14 cellular contexts compared by ENCODE assay signal in genomic region chr3:58383476-58383875, GRCh38. TPM values are rescaled to one million over a fixed set of nuclear protein-coding genes. Genes with fewer than 3 reads are reported as not detected.
DNase-seq lines count a peak whose midpoint lies in the region; ATAC-seq, FAIRE-seq and TF ChIP-seq lines count a peak whose summit lies in the region.
"Had no signal": no experiment of that assay in that cellular context is flagged by ENCODE, and none has a peak within 500 bp of the region (broad histone marks: within the 10 kb centered on the region; RNA-seq: fewer than 3 reads in every experiment).

No MANE protein-coding gene starts in this region.

- peak overlapping the region; percentile 92 for H2BK120ac ChIP-seq in IMR-90 (ENCODE audit: low read depth, low read length)

- peak overlapping the region; percentile 35; the same call in 1 of the 3 replicates for H2BK15ac ChIP-seq in IMR-90 (ENCODE audit: low read depth, low read length)

- H3K27me3 Mint-ChIP-seq in MCF 10A (ENCODE audit: insufficient read depth, unreplicated experiment), result no peaks in the 10 kb centered on the region
- no peaks in the 10 kb centered on the region for H3K27me3 Mint-ChIP-seq in effector memory CD8-positive, alpha-beta T cell
- no peaks in the 10 kb centered on the region for H3K27me3 Mint-ChIP-seq in CD4-positive, alpha-beta memory T cell
- H3K27me3 Mint-ChIP-seq: naive thymus-derived CD4-positive, alpha-beta T cell had no signal

- no peaks in the 10 kb centered on the region for H3K9me3 Mint-ChIP-seq in MCF 10A (ENCODE audit: unreplicated experiment)
- H3K9me3 Mint-ChIP-seq in effector memory CD8-positive, alpha-beta T cell, result no peaks in the 10 kb centered on the region
- no peaks in the 10 kb centered on the region for H3K9me3 Mint-ChIP-seq in CD4-positive, alpha-beta memory T cell
- H3K9me3 Mint-ChIP-seq: naive thymus-derived CD4-positive, alpha-beta T cell had no signal

- H3K14ac ChIP-seq in IMR-90 (replicated peaks; ENCODE audit: low read depth, low read length), result peak overlapping the region; percentile 29; the same call in 1 of the 2 replicates

- no peak overlapping the region for H2AK9ac ChIP-seq in IMR-90 (replicated peaks; ENCODE audit: low read depth, low read length, poor library complexity)

- H3K79me1 ChIP-seq in IMR-90 (ENCODE audit: low read depth in 1 of 2, low read length in 2 of 2), result peaks cover 16 to 50% of the 10 kb centered on the region in 2 experiments

- H4K20me1 ChIP-seq in IMR-90 (ENCODE audit: insufficient read depth, low read length) (peaks cover 6% of the 10 kb centered on the region; the same call in 1 of the 2 replicates), keratinocyte (ENCODE audit: control insufficient read depth, extremely low read depth, insufficient read depth, low read length) (no peaks in the 10 kb centered on the region)

- peaks cover 46% of the 10 kb centered on the region for H3K36me3 Mint-ChIP-seq in MCF 10A (ENCODE audit: insufficient read depth, unreplicated experiment)
- H3K36me3 Mint-ChIP-seq in effector memory CD8-positive, alpha-beta T cell (ENCODE audit: insufficient read depth), result peaks cover 9% of the 10 kb centered on the region
- peaks cover 18 to 30% of the 10 kb centered on the region in 2 donors for H3K36me3 Mint-ChIP-seq in CD4-positive, alpha-beta memory T cell

- TF ChIP-seq POLR2A in IMR-90 (IDR thresholded peaks at IDR 0.05; ENCODE audit: low read depth, low read length) (no peak), testis (IDR thresholded peaks at IDR 0.05) (no peak)

- peaks cover 9% of the 10 kb centered on the region; the same call in 1 of the 2 replicates for H3K36me3 ChIP-seq in IMR-90 (ENCODE audit: control insufficient read depth, insufficient read depth, low read length)
- H3K36me3 ChIP-seq in keratinocyte (ENCODE audit: control insufficient read depth in 2 of 2, extremely low read depth in 1 of 2, insufficient read depth in 2 of 2, low read length in 2 of 2), result no peaks in the 10 kb centered on the region
- no peaks in the 10 kb centered on the region for H3K36me3 ChIP-seq in testis (ENCODE audit: low read depth, missing control alignments)
- H3K36me3 ChIP-seq in CD4-positive, alpha-beta memory T cell (ENCODE audit: insufficient read depth, low read length), result no peaks in the 10 kb centered on the region

- intact Hi-C loops in IMR-90 (cut with micrococcal nuclease), result no loop called here
- intact Hi-C loops in MCF 10A (cut with micrococcal nuclease), result no loop called here
- intact Hi-C loops in testis (cut with DNase I; ENCODE audit: low total_unique reads), result no loop called here
- intact Hi-C loops in CD4-positive, alpha-beta memory T cell (cut with micrococcal nuclease), result no loop called here

- peak overlapping the region; percentile 24 for H3K4me3 Mint-ChIP-seq in MCF 10A (ENCODE audit: unreplicated experiment)
- no peak overlapping the region for H3K4me3 Mint-ChIP-seq in effector memory CD8-positive, alpha-beta T cell
- H3K4me3 Mint-ChIP-seq in CD4-positive, alpha-beta memory T cell, result no peak overlapping the region
- H3K4me3 Mint-ChIP-seq: naive thymus-derived CD4-positive, alpha-beta T cell had no signal

- H3K4me3 ChIP-seq in IMR-90 (ENCODE audit: insufficient read depth, low read depth, low read length), result no peak overlapping the region
- H3K4me3 ChIP-seq in keratinocyte (ENCODE audit: control insufficient read depth in 2 of 3, extremely low read depth in 1 of 3, insufficient read depth in 2 of 3, low read depth in 1 of 3, low read length in 3 of 3), result peak overlapping the region in 1 of 3 experiments; percentile 16
- no peak overlapping the region for H3K4me3 ChIP-seq in testis
- H3K4me3 ChIP-seq in CD4-positive, alpha-beta memory T cell (ENCODE audit: low read length in 2 of 2), result no peak overlapping the region
- H3K4me3 ChIP-seq: A549 had no signal

- peak overlapping the region; percentile 77 for H3K27ac Mint-ChIP-seq in MCF 10A (ENCODE audit: low read depth, unreplicated experiment)
- no peak overlapping the region for H3K27ac Mint-ChIP-seq in effector memory CD8-positive, alpha-beta T cell
- H3K27ac Mint-ChIP-seq in CD4-positive, alpha-beta memory T cell, result no peak overlapping the region
- H3K27ac Mint-ChIP-seq: naive thymus-derived CD4-positive, alpha-beta T cell had no signal

- H4K5ac ChIP-seq in IMR-90 (ENCODE audit: low read depth, low read length), result peak overlapping the region; percentile 95

- POLR2A ChIA-PET in IMR-90 (lab: Charles Lee; ENCODE audit: unreplicated experiment) (interaction anchor here (0.6 to 1.1 kb wide), 3 partner anchors 9 to 51 kb away, joined by 3 to 5 read pairs (median 4); partner anchors contain the start of gene PXK), MCF 10A (lab: Yijun Ruan, JAX) (interaction anchor here (0.6 to 3.4 kb wide), 12 partner anchors 9 to 192 kb away, joined by 3 to 46 read pairs (median 4); partner anchors contain the start of gene HTD2)
- POLR2A ChIA-PET in CD4-positive, alpha-beta memory T cell (lab: Charles Lee; ENCODE audit: partially characterized antibody), result no interaction called here

- WGBS in IMR-90 (ENCODE audit: extremely low coverage in 2 of 2, insufficient read length in 1 of 2), 2 experiments, result no CpG with 5 or more reads among the region's 2 CpGs
- WGBS in testis, 2 donors, result 68 to 88% methylated on average over 2 of the region's 2 CpGs

- peak overlapping the region; percentile 85 for H2BK5ac ChIP-seq in IMR-90 (ENCODE audit: low read depth, low read length, poor library complexity, severe bottlenecking)

- H3K4me1 ChIP-seq in IMR-90 (ENCODE audit: control insufficient read depth, insufficient read depth, low read length) (peaks cover 36% of the 10 kb centered on the region), keratinocyte (ENCODE audit: control insufficient read depth, extremely low read depth, insufficient read depth, low read length) (peaks cover 26% of the 10 kb centered on the region), testis (peaks cover 14% of the 10 kb centered on the region)
- no peaks in the 10 kb centered on the region for H3K4me1 ChIP-seq in CD4-positive, alpha-beta memory T cell (ENCODE audit: insufficient read depth, low read length)

- TF ChIP-seq CTCF in IMR-90 (conservative IDR thresholded peaks at IDR 0.05; ENCODE audit: low read depth, low read length), result no peak
- no peak for TF ChIP-seq CTCF in MCF 10A (IDR thresholded peaks at IDR 0.05; ENCODE audit: unreplicated experiment)
- TF ChIP-seq CTCF in keratinocyte (optimal IDR thresholded peaks at IDR 0.05 in 1 of 3, IDR thresholded peaks at IDR 0.05 in 1 of 3, conservative IDR thresholded peaks at IDR 0.05 in 1 of 3; ENCODE audit: extremely low read depth in 1 of 3, insufficient read depth in 2 of 3, low read length in 3 of 3), result no peak
- TF ChIP-seq CTCF in testis (IDR thresholded peaks at IDR 0.05), result no peak

- FAIRE-seq in keratinocyte (lab: Jason Lieb, UNC), result no peak
- FAIRE-seq: A549 had no signal

- H4K91ac ChIP-seq in IMR-90 (ENCODE audit: insufficient read depth, low read depth, low read length), result peak overlapping the region; percentile 90; the same call in 1 of the 2 replicates

- H3K9me1 ChIP-seq in IMR-90 (ENCODE audit: insufficient read depth, low read length) (peaks cover 42% of the 10 kb centered on the region), keratinocyte (ENCODE audit: control insufficient read depth, extremely low read depth, insufficient read depth, low read length) (peaks cover 4% of the 10 kb centered on the region)

- H3K56ac ChIP-seq in IMR-90 (ENCODE audit: extremely low read depth, insufficient read depth, low read length), result peak overlapping the region; percentile 62; the same call in 1 of the 2 replicates

- no peak for TF ChIP-seq RAD21 in IMR-90 (IDR thresholded peaks at IDR 0.05; ENCODE audit: low read length)

- peak overlapping the region; percentile 68 for H2AK5ac ChIP-seq in IMR-90 (ENCODE audit: low read depth, low read length)

- peak overlapping the region; percentile 85 for H2BK20ac ChIP-seq in IMR-90 (ENCODE audit: low read depth, low read length)

- no peak overlapping the region for H2AFZ ChIP-seq in IMR-90 (replicated peaks; ENCODE audit: low read length, poor library complexity)
- no peak overlapping the region for H2AFZ ChIP-seq in keratinocyte (ENCODE audit: control insufficient read depth, low read length)

- H3K9ac ChIP-seq in IMR-90 (ENCODE audit: low read depth, low read length) (no peak overlapping the region; the same call in 1 of the 2 replicates), keratinocyte (ENCODE audit: control insufficient read depth, extremely low read depth, insufficient read depth, low read length) (peak overlapping the region; percentile 29)

- H3K18ac ChIP-seq in IMR-90 (ENCODE audit: low read depth, low read length), result peak overlapping the region; percentile 94

- H3K4me1 Mint-ChIP-seq in MCF 10A (ENCODE audit: insufficient read depth, unreplicated experiment), result peaks cover 25% of the 10 kb centered on the region
- peaks cover 6 to 7% of the 10 kb centered on the region in 2 donors for H3K4me1 Mint-ChIP-seq in effector memory CD8-positive, alpha-beta T cell (ENCODE audit: low read depth in 2 of 2)
- peaks cover 0 to 7% (median 1%) of the 10 kb centered on the region in 4 donors for H3K4me1 Mint-ChIP-seq in CD4-positive, alpha-beta memory T cell

- in situ Hi-C loops in IMR-90 (cut with MboI; ENCODE audit: low sequenced_read_pairs), result no loop called here

- CTCF ChIA-PET in IMR-90 (lab: Yijun Ruan, JAX), result no interaction called here
- CTCF ChIA-PET in MCF 10A (lab: Yijun Ruan, JAX), result interaction anchor here (0.6 to 3.4 kb wide), 5 partner anchors 9 to 115 kb away, joined by 3 to 13 read pairs (median 3); no protein-coding TSS in a partner anchor
- CTCF ChIA-PET in CD4-positive, alpha-beta memory T cell (lab: Charles Lee; ENCODE audit: partially characterized antibody), result interaction anchor here (1.1 kb wide), 1 partner anchor 76 kb away, joined by 3 read pairs; no protein-coding TSS in a partner anchor

- peak overlapping the region; percentile 15 to 74; a peak in 2 of 4 replicates for H4K8ac ChIP-seq in IMR-90 (ENCODE audit: low read depth in 2 of 2, low read length in 2 of 2)

- H3K27ac ChIP-seq in IMR-90 (ENCODE audit: insufficient read depth, low read length), result peak overlapping the region; percentile 80; the same call in 1 of the 2 replicates
- H3K27ac ChIP-seq in keratinocyte (ENCODE audit: control insufficient read depth, insufficient read depth, low read length), result peak overlapping the region; percentile 58
- H3K27ac ChIP-seq in testis, result no peak overlapping the region
- H3K27ac ChIP-seq in CD4-positive, alpha-beta memory T cell (ENCODE audit: low read depth, low read length), result no peak overlapping the region
- H3K27ac ChIP-seq: A549, HL-60 had no signal

- ATAC-seq in IMR-90 (ENCODE audit: low read depth) (peak; percentile 5; the same call in 1 of the 2 replicates), HG03432 (IDR thresholded peaks at IDR 0.05; ENCODE audit: unreplicated experiment) (no peak)
- ATAC-seq in effector memory CD8-positive, alpha-beta T cell (replicated peaks), result no peak
- ATAC-seq: naive thymus-derived CD4-positive, alpha-beta T cell had no signal

- no peaks in the 10 kb centered on the region for H3K27me3 ChIP-seq in IMR-90 (ENCODE audit: control insufficient read depth, insufficient read depth, low read length)
- H3K27me3 ChIP-seq in keratinocyte (ENCODE audit: control insufficient read depth, extremely low read depth, insufficient read depth, low read length), result no peaks in the 10 kb centered on the region
- no peaks in the 10 kb centered on the region for H3K27me3 ChIP-seq in testis
- H3K27me3 ChIP-seq in CD4-positive, alpha-beta memory T cell (ENCODE audit: insufficient read depth, low read length), result no peaks in the 10 kb centered on the region

- dilution Hi-C loops in IMR-90 (cut with HindIII; ENCODE audit: low sequenced_read_pairs, unreplicated experiment) (no loop called here), keratinocyte (cut with MboI; ENCODE audit: extremely low pct_ligation_motif_present, low sequenced_read_pairs) (no loop called here)

- peak overlapping the region; percentile 23; the same call in 1 of the 2 replicates for H3K23ac ChIP-seq in IMR-90 (ENCODE audit: low read depth, low read length)

- DNase-seq in A172 (ENCODE audit: low spot score) (peak; percentile 26), IMR-90 (peak; percentile 58), MCF 10A (ENCODE audit: unreplicated experiment) (peak; percentile 31), keratinocyte (ENCODE audit: low read depth, low spot score) (no peak), testis (no peak)
- no peak for DNase-seq in effector memory CD8-positive, alpha-beta T cell
- no peak for DNase-seq in CD4-positive, alpha-beta memory T cell
- DNase-seq: dermis blood vessel endothelial cell; naive thymus-derived CD4-positive, alpha-beta T cell; NCI-H146; stimulated activated naive CD4-positive, alpha-beta T cell had no signal

- H3K4me2 ChIP-seq in IMR-90 (ENCODE audit: low read depth, low read length) (peak overlapping the region; percentile 25; the same call in 1 of the 2 replicates), keratinocyte (ENCODE audit: control insufficient read depth, extremely low read depth, insufficient read depth, low read depth, low read length) (peak overlapping the region; percentile 63)
- H3K4me2 ChIP-seq: A549 had no signal

- H3K79me2 ChIP-seq in keratinocyte (ENCODE audit: control insufficient read depth, insufficient read depth, low read length), result no peaks in the 10 kb centered on the region

- H3K4ac ChIP-seq in IMR-90 (ENCODE audit: low read depth, low read length), result peak overlapping the region; percentile 90

- BruUV-seq in IMR-90 (replicated peaks; lab: Mats Ljungman, UMichigan) (no TSS peak), MCF 10A (replicated peaks; lab: Mats Ljungman, UMichigan) (no TSS peak)

- H3K9me3 ChIP-seq in IMR-90 (ENCODE audit: control insufficient read depth, insufficient read depth, low read length) (no peaks in the 10 kb centered on the region), keratinocyte (ENCODE audit: control insufficient read depth, low read depth, low read length) (no peaks in the 10 kb centered on the region), testis (no peaks in the 10 kb centered on the region)
- H3K9me3 ChIP-seq in CD4-positive, alpha-beta memory T cell (ENCODE audit: control insufficient read depth in 1 of 2, low read length in 2 of 2), result no peaks in the 10 kb centered on the region
- H3K9me3 ChIP-seq: A549 had no signal

RNA-seq across cellular contexts. Expression of gene PDHB, which starts 50.2 kb away (rescaled TPM):
- 141 and 170 TPM in 2 replicates for total RNA-seq in A172 (2014; rRNA removed; shearing (Covaris generic))
- 73.5 and 86.9 TPM in 2 replicates for total RNA-seq in IMR-90 (2012; rRNA removed)
- polyA plus RNA-seq in IMR-90 (2012; rRNA removed), result 63.8 and 69.2 TPM in 2 replicates
- polyA plus RNA-seq in IMR-90 (2012; cell fraction: cytosol; rRNA removed), result 27.8 and 29.5 TPM in 2 replicates
- polyA plus RNA-seq in IMR-90 (2012; cell fraction: nucleus; rRNA removed; ENCODE audit: low replicate concordance), result 14.1 and 41.8 TPM in 2 replicates
- 52.2 and 62.2 TPM in 2 replicates for total RNA-seq in MCF 10A (2022)
- 50.3 to 78.9 TPM (median 77.4 TPM) in 3 replicates for polyA plus RNA-seq in keratinocyte
- polyA plus RNA-seq in keratinocyte (2011; ENCODE audit: low read depth), result 27.2 TPM
- 45.3 and 68.9 TPM in 2 replicates for polyA plus RNA-seq in keratinocyte (2011; cell fraction: cytosol; rRNA removed)
- 41.1 and 58.2 TPM in 2 replicates for polyA plus RNA-seq in keratinocyte (2011; cell fraction: nucleus; rRNA removed)
- 38.2 and 59.5 TPM in 2 replicates for polyA plus RNA-seq in keratinocyte (2012; ENCODE audit: low replicate concordance)
- 21.0 to 26.9 TPM (median 26.3 TPM) in 3 replicates for polyA minus RNA-seq in keratinocyte
- 22.4 TPM for polyA minus RNA-seq in keratinocyte (2011; cell fraction: cytosol; rRNA and poly(A)+ RNA removed)
- 8.4 and 12.6 TPM in 2 replicates for polyA minus RNA-seq in keratinocyte (2011; cell fraction: nucleus; rRNA and poly(A)+ RNA removed)
- 100 to 1,000 TPM in 1 of 2 donors, 10 to 100 TPM in 1; 98.0 to 126 TPM for total RNA-seq in testis
- polyA plus RNA-seq in testis (ENCODE audit: insufficient read depth, low read depth, low replicate concordance), result 94.0 TPM
- 10 to 100 TPM; 55.0 to 58.6 TPM for total RNA-seq in CD4-positive, alpha-beta memory T cell
- polyA plus RNA-seq in CD4-positive, alpha-beta memory T cell, result 100 to 1,000 TPM; 103 to 148 TPM

RNA-seq across cellular contexts. Expression of gene PXK, which starts 50.8 kb away (rescaled TPM):
- total RNA-seq in A172 (2014; rRNA removed; shearing (Covaris generic)), result 9.3 and 15.2 TPM in 2 replicates
- total RNA-seq in IMR-90 (2012; rRNA removed), result 14.3 and 15.6 TPM in 2 replicates
- polyA plus RNA-seq in IMR-90 (2012; rRNA removed), result 16.4 and 17.7 TPM in 2 replicates
- polyA plus RNA-seq in IMR-90 (2012; cell fraction: cytosol; rRNA removed), result 7.9 and 8.2 TPM in 2 replicates
- polyA plus RNA-seq in IMR-90 (2012; cell fraction: nucleus; rRNA removed; ENCODE audit: low replicate concordance), result 5.9 and 25.5 TPM in 2 replicates
- 55.1 and 62.2 TPM in 2 replicates for total RNA-seq in MCF 10A (2022)
- polyA plus RNA-seq in keratinocyte, result 9.2 to 12.9 TPM (median 12.2 TPM) in 3 replicates
- polyA plus RNA-seq in keratinocyte (2011; ENCODE audit: low read depth), result 11.9 TPM
- polyA plus RNA-seq in keratinocyte (2011; cell fraction: cytosol; rRNA removed), result 10.4 and 15.0 TPM in 2 replicates
- 14.8 and 15.1 TPM in 2 replicates for polyA plus RNA-seq in keratinocyte (2011; cell fraction: nucleus; rRNA removed)
- polyA plus RNA-seq in keratinocyte (2012; ENCODE audit: low replicate concordance), result 9.1 and 13.2 TPM in 2 replicates
- polyA minus RNA-seq in keratinocyte, result 4.5 to 12.9 TPM (median 8.1 TPM) in 3 replicates
- polyA minus RNA-seq in keratinocyte (2011; cell fraction: cytosol; rRNA and poly(A)+ RNA removed), result 10.4 TPM
- 6.8 and 14.3 TPM in 2 replicates for polyA minus RNA-seq in keratinocyte (2011; cell fraction: nucleus; rRNA and poly(A)+ RNA removed)
- total RNA-seq in testis, result 10 to 100 TPM; 29.3 to 31.3 TPM
- 28.8 TPM for polyA plus RNA-seq in testis (ENCODE audit: insufficient read depth, low read depth, low replicate concordance)
- 10 to 100 TPM; 20.0 to 20.2 TPM for total RNA-seq in CD4-positive, alpha-beta memory T cell
- polyA plus RNA-seq in CD4-positive, alpha-beta memory T cell, result 10 to 100 TPM; 23.5 to 28.7 TPM

Comparison
In these comparisons a context has a peak if more than half of its experiments do, and no peak if none do; other contexts are left out.
1. DNase-seq: peak in A172 (single experiment), IMR-90 (single experiment) and MCF 10A (single experiment); none in keratinocyte (single experiment), effector memory CD8-positive, alpha-beta T cell (0 of 3), testis (single experiment) and CD4-positive, alpha-beta memory T cell (0 of 5).
2. H3K27ac ChIP-seq: peak in IMR-90 (single experiment) and keratinocyte (single experiment); none in testis (0 of 2) and CD4-positive, alpha-beta memory T cell (single experiment).